Comparison of ENCODE assay signal across 8 cellular contexts in genomic region chr1:42335050-42335808, GRCh38. TPM values are rescaled to one million over a fixed set of nuclear protein-coding genes. Genes with fewer than 3 reads are reported as not detected.
DNase-seq lines count a peak whose midpoint lies in the region; ATAC-seq and TF ChIP-seq lines count a peak whose summit lies in the region.

TSS of gene FOXJ3 (minus strand) at chr1:42335235. CDS start at chr1:42311093, 24,142 bp downstream.

- H3K27me3 ChIP-seq in A673 (replicated peaks; ENCODE audit: insufficient read depth, low read depth, low read length, poor library complexity) (no peaks in the 10 kb centered on the region), mammary epithelial cell (ENCODE audit: insufficient read depth, low read length) (no peaks in the 10 kb centered on the region), smooth muscle cell (ENCODE audit: low read depth) (no peaks in the 10 kb centered on the region)

- H3K4me1 ChIP-seq in A673 (ENCODE audit: insufficient read depth, low read length, poor library complexity, severe bottlenecking) (peaks cover 12% of the 10 kb centered on the region), mammary epithelial cell (ENCODE audit: insufficient read depth, low read length) (peaks cover 13% of the 10 kb centered on the region), smooth muscle cell (ENCODE audit: low read depth) (peaks cover 35% of the 10 kb centered on the region)

- H3K36me3 ChIP-seq in A673 (ENCODE audit: insufficient read depth, low read length, poor library complexity, severe bottlenecking) (no peaks in the 10 kb centered on the region), mammary epithelial cell (ENCODE audit: insufficient read depth, low read length) (no peaks in the 10 kb centered on the region), smooth muscle cell (ENCODE audit: low read depth) (no peaks in the 10 kb centered on the region)

- peaks cover 4% of the 10 kb centered on the region for H4K20me1 ChIP-seq in mammary epithelial cell (ENCODE audit: insufficient read depth, low read length)
- H4K20me1 ChIP-seq in smooth muscle cell (ENCODE audit: low read depth): peaks cover 44% of the 10 kb centered on the region

- peaks cover 52% of the 10 kb centered on the region for H3K79me2 ChIP-seq in mammary epithelial cell (ENCODE audit: insufficient read depth, low read length)
- H3K79me2 ChIP-seq in smooth muscle cell (ENCODE audit: low read depth): peaks cover 47% of the 10 kb centered on the region

- H3K4me2 ChIP-seq in mammary epithelial cell (ENCODE audit: insufficient read depth, low read depth, low read length) (peak within 1 kb of the TSS; percentile 85), smooth muscle cell (peak within 1 kb of the TSS; percentile 99)

- intact Hi-C loops in A673 (cut with micrococcal nuclease; ENCODE audit: unreplicated experiment) (loop anchor here (10.0 kb wide), 2 partner anchors 160 to 320 kb away; partner anchors contain the start of gene PPIH), mammary epithelial cell (cut with micrococcal nuclease) (loop anchor here (2.0 kb wide), 1 partner anchor 188 kb away; no protein-coding TSS in a partner anchor)

- H3K9me3 ChIP-seq in A673 (ENCODE audit: low read depth, low read length, poor library complexity, severe bottlenecking) (no peaks in the 10 kb centered on the region), mammary epithelial cell (replicated peaks; ENCODE audit: insufficient read depth, low read length) (no peaks in the 10 kb centered on the region), smooth muscle cell (replicated peaks; ENCODE audit: low read depth) (no peaks in the 10 kb centered on the region)

- BruUV-seq in A673 (replicated peaks; lab: Mats Ljungman, UMichigan) (no TSS peak), mammary epithelial cell (replicated peaks; lab: Mats Ljungman, UMichigan) (no TSS peak)

- ATAC-seq in GM18868 (IDR thresholded peaks at IDR 0.05; ENCODE audit: unreplicated experiment) (peak; percentile 72), HG03103 (IDR thresholded peaks at IDR 0.05; ENCODE audit: low read depth, unreplicated experiment) (peak; percentile 64)

- peak within 1 kb of the TSS; percentile 88 for H3K4me3 ChIP-seq in A673 (ENCODE audit: low read depth, low read length, poor library complexity, severe bottlenecking)
- H3K4me3 ChIP-seq in WI38 (ENCODE audit: low read depth, low read length): peak within 1 kb of the TSS; percentile 97
- H3K4me3 ChIP-seq in mammary epithelial cell (replicated peaks in 1 of 3; ENCODE audit: insufficient read depth in 1 of 3, low read depth in 2 of 3, low read length in 3 of 3): peak within 1 kb of the TSS; percentile 90 to 99 (median 95)
- H3K4me3 ChIP-seq in smooth muscle cell: peak within 1 kb of the TSS; percentile 89

- dilution Hi-C loops in mammary epithelial cell (cut with HindIII; ENCODE audit: low sequenced_read_pairs): no loop called here

- CTCF ChIA-PET in A673 (lab: Charles Lee): no interaction called here
- CTCF ChIA-PET in mammary epithelial cell (lab: Charles Lee; ENCODE audit: low non-redundant PET): no interaction called here

- POLR2A ChIA-PET in A673 (lab: Charles Lee; ENCODE audit: low non-redundant PET): no interaction called here

- in situ Hi-C loops in mammary epithelial cell (cut with MboI; ENCODE audit: low sequenced_read_pairs in 2 of 2): no loop called here

- DNase-seq in A673 (ENCODE audit: low spot score) (peak; percentile 98), NCI-H2196 (lab: John Stamatoyannopoulos, UW; ENCODE audit: unreplicated experiment) (peak; percentile 97), mammary epithelial cell (peak; percentile 94), iPS-NIHi7 (ENCODE audit: extremely low spot score) (peak; percentile 95), smooth muscle cell (lab: John Stamatoyannopoulos, UW; ENCODE audit: unreplicated experiment) (peak; percentile 82)

- TF ChIP-seq CTCF in A673 (conservative IDR thresholded peaks at IDR 0.05; ENCODE audit: low read depth, low read length) (no peak), WI38 (IDR thresholded peaks at IDR 0.05; ENCODE audit: low read depth, low read length) (no peak), mammary epithelial cell (conservative IDR thresholded peaks at IDR 0.05 in 1 of 2, IDR thresholded peaks at IDR 0.05 in 1 of 2; ENCODE audit: extremely low read depth in 1 of 2, insufficient read depth in 1 of 2, low read depth in 1 of 2, low read length in 2 of 2) (peak in 1 of 2 donors; percentile 12), smooth muscle cell (IDR thresholded peaks at IDR 0.05; ENCODE audit: borderline replicate concordance, insufficient read depth, poor library complexity, severe bottlenecking) (no peak)

- 0% methylated on average over 2 of the region's 79 CpGs for WGBS in mammary epithelial cell (ENCODE audit: low coverage, missing lambda C conversion rate)
- WGBS in smooth muscle cell (ENCODE audit: low lambda C conversion rate): under 1% methylated on average over 74 of the region's 79 CpGs

- H3K27ac ChIP-seq in A673 (ENCODE audit: low read depth, low read length, poor library complexity, severe bottlenecking): peak within 1 kb of the TSS; percentile 87
- peak within 1 kb of the TSS; percentile 83 for H3K27ac ChIP-seq in mammary epithelial cell (ENCODE audit: insufficient read depth, low read depth, low read length)
- H3K27ac ChIP-seq in smooth muscle cell (ENCODE audit: low read depth): peak within 1 kb of the TSS; percentile 87

- H3K9ac ChIP-seq in mammary epithelial cell (ENCODE audit: insufficient read depth, low read length) (peak within 1 kb of the TSS; percentile 83), smooth muscle cell (ENCODE audit: low read depth) (peak within 1 kb of the TSS; percentile 93)

- peaks cover 11% of the 10 kb centered on the region for H3F3A ChIP-seq in smooth muscle cell (ENCODE audit: low read depth)

- H2AFZ ChIP-seq in mammary epithelial cell (ENCODE audit: low read depth, low read length) (peak within 1 kb of the TSS; percentile 87), smooth muscle cell (ENCODE audit: low read depth) (peak within 1 kb of the TSS; percentile 86)

RNA-seq across cellular contexts. Expression of gene FOXJ3, which starts in this region (rescaled TPM):
- total RNA-seq in A673 (2021) (55.4 and 57.9 TPM in 2 replicates), mammary epithelial cell (10 to 100 TPM; 40.8 to 43.1 TPM), smooth muscle cell (35.2 and 40.9 TPM in 2 replicates)
- polyA plus RNA-seq in mammary epithelial cell (28.4 TPM), smooth muscle cell (19.3 and 20.1 TPM in 2 replicates)
- 46.6 TPM for polyA minus RNA-seq in mammary epithelial cell

Comparison
In these comparisons a context has a peak if more than half of its experiments do, and no peak if none do; other contexts are left out.
1. Peak in every context shown above with its lines: DNase-seq, ATAC-seq, H3K4me3 ChIP-seq and H3K27ac ChIP-seq.